Comparison of ENCODE assay signal across 27 cellular contexts in genomic region chrX:6012357-6012756, GRCh38.
"Had no signal": no experiment of that assay in that cellular context is flagged by ENCODE, and none has a peak within 500 bp of the region (broad histone marks: within the 10 kb centered on the region; RNA-seq: fewer than 3 reads in every experiment).

No MANE protein-coding gene starts in this region.

- H3K4me1 ChIP-seq: colonic mucosa, esophagus squamous epithelium, gastrocnemius medialis, heart right ventricle, left lung, lower lobe of right lung had no signal

- FAIRE-seq: endometrium, keratinocyte had no signal

- H3K27ac Mint-ChIP-seq: dendritic cell treated with granulocyte-macrophage colony-stimulating factor and Interleukin-4, amounts not matched to agents 40 ng/mL and 50 ng/mL, for 4 days; effector memory CD8-positive, alpha-beta T cell; endodermal cell; mesothelial cell of epicardium; naive B cell had no signal

- H3K36me3 Mint-ChIP-seq: naive B cell had no signal

- H3K4me1 Mint-ChIP-seq: endodermal cell, mesothelial cell of epicardium, naive B cell had no signal

- H3K4me3 Mint-ChIP-seq: dendritic cell treated with granulocyte-macrophage colony-stimulating factor and Interleukin-4, amounts not matched to agents 40 ng/mL and 50 ng/mL, for 4 days; effector memory CD8-positive, alpha-beta T cell; endodermal cell; mesothelial cell of epicardium; naive B cell had no signal

- ATAC-seq: effector memory CD8-positive, alpha-beta T cell; esophagus mucosa; gastrocnemius medialis; heart right ventricle; left cardiac atrium; left lung; left ventricle myocardium superior; lower lobe of right lung; mucosa of descending colon had no signal

- H3K9me3 ChIP-seq: colonic mucosa, esophagus squamous epithelium, gastrocnemius medialis, left lung, lower lobe of right lung, mucosa of descending colon had no signal

- H3K9me3 Mint-ChIP-seq: dendritic cell treated with granulocyte-macrophage colony-stimulating factor and Interleukin-4, amounts not matched to agents 40 ng/mL and 50 ng/mL, for 4 days; effector memory CD8-positive, alpha-beta T cell had no signal

- H3K4me3 ChIP-seq: colonic mucosa, esophagus squamous epithelium, gastrocnemius medialis, heart right ventricle, left lung, lower lobe of right lung, mucosa of descending colon had no signal

- H3K27me3 ChIP-seq: colonic mucosa, esophagus squamous epithelium, gastrocnemius medialis, heart right ventricle, left lung had no signal

- H3K36me3 ChIP-seq: colonic mucosa, esophagus squamous epithelium, gastrocnemius medialis, heart right ventricle, left lung, lower lobe of right lung had no signal

- H3K27ac ChIP-seq: colonic mucosa, epithelial cell of prostate, esophagus squamous epithelium, gastrocnemius medialis, heart right ventricle, left lung, lower lobe of right lung had no signal

- H3K27me3 Mint-ChIP-seq: dendritic cell treated with granulocyte-macrophage colony-stimulating factor and Interleukin-4, amounts not matched to agents 40 ng/mL and 50 ng/mL, for 4 days; effector memory CD8-positive, alpha-beta T cell had no signal

- DNase-seq: colonic mucosa; cortex of kidney; effector CD8-positive, alpha-beta T cell; effector memory CD8-positive, alpha-beta T cell; endodermal cell; erythroblast; esophagus squamous epithelium; foreskin fibroblast; foreskin melanocyte; gastrocnemius medialis; glutamatergic neuron; head of caudate nucleus; heart right ventricle; hippocampal formation; left cardiac atrium; left lung; left ventricle myocardium superior; lower lobe of right lung; mesenchymal stem cell; mucosa of descending colon; naive B cell had no signal
